ENCODE assay signal across 9 cellular contexts in genomic region chr10:71838264-71839211, GRCh38. TPM values are rescaled to one million over a fixed set of nuclear protein-coding genes. Genes with fewer than 3 reads are reported as not detected.
A peak's percentile ranks its signal among the peaks of the same experiment; 100 is the strongest.
DNase-seq lines count a peak whose midpoint lies in the region; ATAC-seq and TF ChIP-seq lines count a peak whose summit lies in the region.
"Had no signal": no experiment of that assay in that cellular context is flagged by ENCODE, and none has a peak within 500 bp of the region (broad histone marks: within the 10 kb centered on the region; RNA-seq: fewer than 3 reads in every experiment).

No MANE protein-coding gene starts in this region.

- POLR2A ChIA-PET in HCT116 (lab: Charles Lee) = interaction anchor here (0.7 to 5.3 kb wide), 2 partner anchors 11 to 1199 kb away, joined by 3 to 39 read pairs; partner anchors contain the start of gene PSAP
- POLR2A ChIA-PET in WTC11 (lab: Charles Lee) = no interaction called here

- no peaks in the 10 kb centered on the region for H3K27me3 Mint-ChIP-seq in WTC11 (ENCODE audit: low read depth)

- no peak for TF ChIP-seq EP300 in stomach (IDR thresholded peaks at IDR 0.05)

- no peaks in the 10 kb centered on the region for H3K9me2 ChIP-seq in HCT116 (ENCODE audit: insufficient read depth)

- DNase-seq in HCT116 (ENCODE audit: low read depth, low spot score) (no peak), WTC11 (ENCODE audit: low spot score) (no peak), right cardiac atrium (no peak), stomach (no peak), testis (no peak), NOMO-1 treated with dmso at 0.1 percent for 144 hours (lab: John Stamatoyannopoulos, UW; ENCODE audit: unreplicated experiment) (no peak), NCI-H524 treated with DMSO at 0.1 percent for 48 hours (lab: John Stamatoyannopoulos, UW) (no peak)

- peaks cover 88% of the 10 kb centered on the region for H3K79me2 ChIP-seq in HCT116 (ENCODE audit: insufficient read depth, low read length)

- H3K4me1 ChIP-seq in HCT116 (ENCODE audit: control insufficient read depth in 1 of 2, insufficient read depth in 2 of 2, low read length in 2 of 2) (peaks cover 18 to 43% of the 10 kb centered on the region in 2 experiments), right cardiac atrium (ENCODE audit: control insufficient read depth, insufficient read depth, low read length) (peaks cover 39% of the 10 kb centered on the region), stomach (peaks cover 64 to 100% (median 83%) of the 10 kb centered on the region in 4 donors), testis (peaks cover 62% of the 10 kb centered on the region)

- H3K9me3 Mint-ChIP-seq in WTC11 = no peaks in the 10 kb centered on the region
- H3K9me3 Mint-ChIP-seq: activated naive CD4-positive, alpha-beta T cell treated with anti-CD3 and anti-CD28 coated beads, Interleukin-2, amount 50 U/mL, for 72 hours had no signal

- 0 out of 2 replicates have a peak, but pooled peaks cover 6% of the 10 kb centered on the region for H3K36me3 Mint-ChIP-seq in WTC11
- H3K36me3 Mint-ChIP-seq: activated naive CD4-positive, alpha-beta T cell treated with anti-CD3 and anti-CD28 coated beads, Interleukin-2, amount 50 U/mL, for 72 hours had no signal

- H3K9ac ChIP-seq in HCT116 (ENCODE audit: low read length) = peak overlapping the region; percentile 21

- peak; percentile 84 for ATAC-seq in HCT116
- ATAC-seq in WTC11 = no peak
- ATAC-seq in right cardiac atrium = peak in 1 of 2 donors; percentile 7
- no peak for ATAC-seq in HG02678 (IDR thresholded peaks at IDR 0.05; ENCODE audit: unreplicated experiment)

- H3K4me2 ChIP-seq in HCT116 (ENCODE audit: low read length) = peak overlapping the region; percentile 39

- RAD21 ChIA-PET in HCT116 (lab: Charles Lee; ENCODE audit: low non-redundant PET in 1 of 2, low total read pairs in 2 of 2, uncharacterized antibody in 2 of 2, unreplicated experiment in 2 of 2) = interaction anchor here (1.5 to 2.4 kb wide), 2 partner anchors 58 kb away, joined by 5 to 9 read pairs; no protein-coding TSS in a partner anchor

- CTCF ChIA-PET in HCT116 (lab: Charles Lee) = interaction anchor here (1.1 to 6.0 kb wide), 4 partner anchors 13 to 130 kb away, joined by 3 to 45 read pairs (median 6); partner anchors contain the start of gene PSAP
- CTCF ChIA-PET in WTC11 (lab: Charles Lee) = interaction anchor here (1.7 to 9.7 kb wide), 6 partner anchors 12 to 58 kb away, joined by 5 to 133 read pairs (median 7); partner anchors contain the start of gene PSAP

- H2AFZ ChIP-seq in HCT116 (ENCODE audit: low read depth, low read length, poor library complexity, severe bottlenecking) = no peak overlapping the region

- H3K36me3 ChIP-seq in HCT116 (ENCODE audit: control insufficient read depth in 1 of 2, insufficient read depth in 2 of 2, low read length in 2 of 2) (no peaks in the 10 kb centered on the region), stomach (peaks cover 0 to 11% (median 9%) of the 10 kb centered on the region in 4 donors), testis (ENCODE audit: low read depth, missing control alignments) (no peaks in the 10 kb centered on the region)

- TF ChIP-seq POLR2A in HCT116 (IDR thresholded peaks at IDR 0.05; ENCODE audit: borderline replicate concordance, extremely low read depth, insufficient read depth, insufficient read length) (no peak), stomach (IDR thresholded peaks at IDR 0.05) (no peak), testis (IDR thresholded peaks at IDR 0.05) (no peak)

- no TSS peak for BruUV-seq in HCT116 (replicated peaks; lab: Mats Ljungman, UMichigan)

- H3K27ac ChIP-seq in HCT116 (ENCODE audit: low read depth, low read length) (no peak overlapping the region), right cardiac atrium (ENCODE audit: low read length) (peak overlapping the region; percentile 42), stomach (peak overlapping the region in 3 of 5 donors; percentile 5 to 76 (median 70)), testis (peak overlapping the region in 1 of 2 donors; percentile 36)

- H4K20me1 ChIP-seq in HCT116 (ENCODE audit: insufficient read depth) = peaks cover 8% of the 10 kb centered on the region; the same call in 1 of the 2 replicates

- H3K27ac Mint-ChIP-seq in WTC11 = peak overlapping the region; percentile 73

- TF ChIP-seq CTCF in HCT116 (IDR thresholded peaks at IDR 0.05 in 2 of 3, conservative IDR thresholded peaks at IDR 0.05 in 1 of 3; ENCODE audit: borderline replicate concordance in 1 of 3, insufficient read depth in 1 of 3, low read depth in 2 of 3, low read length in 2 of 3) (no peak), WTC11 (IDR thresholded peaks at IDR 0.05) (no peak), stomach (IDR thresholded peaks at IDR 0.05) (no peak), testis (IDR thresholded peaks at IDR 0.05) (no peak)

- H3K4me1 Mint-ChIP-seq in WTC11 = peaks cover 62% of the 10 kb centered on the region

- no peaks in the 10 kb centered on the region for H3K27me3 ChIP-seq in HCT116 (ENCODE audit: insufficient read depth, low read length)
- H3K27me3 ChIP-seq in right cardiac atrium (ENCODE audit: control insufficient read depth, insufficient read depth) = no peaks in the 10 kb centered on the region
- no peaks in the 10 kb centered on the region for H3K27me3 ChIP-seq in stomach
- H3K27me3 ChIP-seq in testis = no peaks in the 10 kb centered on the region

- WGBS in right cardiac atrium = 60% methylated on average over 14 of the region's 14 CpGs
- WGBS in stomach, 5 donors = 57 to 69% (median 63%) methylated on average over 14 of the region's 14 CpGs
- WGBS in testis, 2 donors = 53 to 68% methylated on average over 13 to 14 of the region's 14 CpGs

- H3K9me3 ChIP-seq in HCT116 (ENCODE audit: control insufficient read depth in 1 of 2, insufficient read depth in 1 of 2, low read depth in 1 of 2, low read length in 2 of 2) = no peaks in the 10 kb centered on the region
- no peaks in the 10 kb centered on the region for H3K9me3 ChIP-seq in right cardiac atrium (ENCODE audit: control insufficient read depth, low read length)
- no peaks in the 10 kb centered on the region for H3K9me3 ChIP-seq in stomach
- no peaks in the 10 kb centered on the region for H3K9me3 ChIP-seq in testis

- no peak overlapping the region for H3K4me3 ChIP-seq in HCT116 (replicated peaks in 1 of 2; ENCODE audit: low read depth in 1 of 2, low read length in 2 of 2)
- no peak overlapping the region for H3K4me3 ChIP-seq in right cardiac atrium (ENCODE audit: low read length)
- no peak overlapping the region for H3K4me3 ChIP-seq in stomach
- H3K4me3 ChIP-seq in testis = no peak overlapping the region

- intact Hi-C loops in HCT116 (cut with micrococcal nuclease) (loop anchor here (2.0 kb wide), 1 partner anchor 58 kb away; no protein-coding TSS in a partner anchor), right cardiac atrium (cut with DNase I) (loop anchor here in 3 of 4 donors (10.0 kb wide), 1 partner anchor 56 kb away; no protein-coding TSS in a partner anchor), stomach (cut with DNase I; ENCODE audit: low total_unique reads) (loop anchor here (10.0 kb wide), 1 partner anchor 56 kb away; no protein-coding TSS in a partner anchor), testis (cut with DNase I; ENCODE audit: low total_unique reads) (no loop called here)

- H3K4me3 Mint-ChIP-seq in WTC11 = no peak overlapping the region

- no peak for TF ChIP-seq RAD21 in HCT116 (IDR thresholded peaks at IDR 0.05; ENCODE audit: low read depth)

TF ChIP-seq in HCT116, 20 proteins besides CTCF, POLR2A, EP300 and RAD21:
- TF ChIP-seq SP1 (IDR thresholded peaks at IDR 0.05; ENCODE audit: low read depth) (0 out of 2 replicates have a peak, but pooled peaks have one; percentile 7), JUND (IDR thresholded peaks at IDR 0.05) (no peak)

TF ChIP-seq in WTC11, 78 proteins besides CTCF, POLR2A, EP300 and RAD21 (continues in another document):
- TF ChIP-seq ZSCAN18 (CRISPR knock-in tag; IDR thresholded peaks at IDR 0.05) (no peak), ZBTB43 (CRISPR knock-in tag; IDR thresholded peaks at IDR 0.05) (no peak), E2F1 (CRISPR knock-in tag; IDR thresholded peaks at IDR 0.05) (no peak), ZNF396 (CRISPR knock-in tag; IDR thresholded peaks at IDR 0.05; ENCODE audit: borderline replicate concordance) (no peak), TP53 (CRISPR knock-in tag; IDR thresholded peaks at IDR 0.05) (no peak)

RNA-seq across cellular contexts. Expression of gene PSAP, which starts 12.5 kb away (rescaled TPM):
- 444 TPM for total RNA-seq in HCT116 (2021; ENCODE audit: unreplicated experiment)
- polyA plus RNA-seq in HCT116 (2012) = 696 and 713 TPM in 2 replicates
- total RNA-seq in WTC11 (2021) = 397 to 474 TPM (median 462 TPM) in 3 replicates
- 1,000 to 10,000 TPM; 1,345 to 1,678 (median 1,522) TPM for total RNA-seq in right cardiac atrium
- 897 TPM for polyA plus RNA-seq in right cardiac atrium
- total RNA-seq in stomach = 100 to 1,000 TPM; 176 to 709 (median 604) TPM
- polyA plus RNA-seq in stomach = 100 to 1,000 TPM; 174 to 311 (median 308) TPM
- 1,000 to 10,000 TPM; 1,011 to 1,399 TPM for total RNA-seq in testis
- 1,346 TPM for polyA plus RNA-seq in testis (ENCODE audit: insufficient read depth, low read depth, low replicate concordance)

Comparison
In these comparisons a context has a peak if more than half of its experiments do, and no peak if none do; other contexts are left out.
1. Of the 4 proteins assayed by ChIP-seq in both WTC11 and HCT116: peak only in WTC11: none; only in HCT116: SP1; in both: none; in neither: 3.